Comparison of ENCODE assay signal across 8 cellular contexts in genomic region chr20:36153754-36154695, GRCh38. TPM values are rescaled to one million over a fixed set of nuclear protein-coding genes. Genes with fewer than 3 reads are reported as not detected.
DNase-seq lines count a peak whose midpoint lies in the region; ATAC-seq and TF ChIP-seq lines count a peak whose summit lies in the region.

No MANE protein-coding gene starts in this region.

- intact Hi-C loops in lower leg skin (cut with DNase I; ENCODE audit: low total_unique reads): no loop called here

- no peaks in the 10 kb centered on the region for H3K79me2 ChIP-seq in DND-41 (ENCODE audit: insufficient read depth, low read length)

- peak; percentile 53; the same call in 2 of the 3 replicates for ATAC-seq in DND-41 (ENCODE audit: insufficient read depth, low read depth)
- ATAC-seq in effector memory CD8-positive, alpha-beta T cell (replicated peaks): peak; percentile 70
- ATAC-seq in GM21526 (IDR thresholded peaks at IDR 0.05; ENCODE audit: low FRiP score, unreplicated experiment): no peak
- no peak for ATAC-seq in HG03442 (IDR thresholded peaks at IDR 0.05; ENCODE audit: unreplicated experiment)

- DNase-seq in DND-41: no peak
- DNase-seq in NCI-H1417 (lab: John Stamatoyannopoulos, UW): peak; percentile 65 to 88 (median 82)
- peak; percentile 22 to 27 for DNase-seq in activated CD4-positive, alpha-beta T cell treated with anti-CD3 and anti-CD28 coated beads for 4 hours
- no peak for DNase-seq in effector memory CD8-positive, alpha-beta T cell
- DNase-seq in lower leg skin (ENCODE audit: low spot score in 2 of 2): peak; percentile 69 to 95
- peak; percentile 17 for DNase-seq in stimulated activated CD8-positive, alpha-beta memory T cell treated with anti-CD3 and anti-CD28 coated beads, Interleukin-4, amount 100 ng/mL, for 24 hours (ENCODE audit: low read depth)

- no peak overlapping the region for H3K27ac Mint-ChIP-seq in effector memory CD8-positive, alpha-beta T cell

- H3K9me3 ChIP-seq in DND-41 (ENCODE audit: insufficient read depth, low read length, severe bottlenecking): no peaks in the 10 kb centered on the region

- H4K20me1 ChIP-seq in DND-41 (ENCODE audit: insufficient read depth, low read length): no peaks in the 10 kb centered on the region

- peaks cover 10% of the 10 kb centered on the region for H3K27me3 ChIP-seq in DND-41 (ENCODE audit: insufficient read depth, low read length, poor library complexity)

- H3K9ac ChIP-seq in DND-41 (ENCODE audit: low read depth, low read length): no peak overlapping the region

- H3K36me3 ChIP-seq in DND-41 (ENCODE audit: insufficient read depth, low read length): no peaks in the 10 kb centered on the region

- H3K4me3 Mint-ChIP-seq in effector memory CD8-positive, alpha-beta T cell: peak overlapping the region; percentile 19 to 25

- peaks cover 40 to 78% of the 10 kb centered on the region in 2 donors for H3K27me3 Mint-ChIP-seq in effector memory CD8-positive, alpha-beta T cell

- 12 to 15% methylated on average over 14 to 19 of the region's 43 CpGs for whole genome bisulfite sequencing in lower leg skin, 2 donors

- H2AFZ ChIP-seq in DND-41 (ENCODE audit: low read depth, low read length): no peak overlapping the region

- H3K4me3 ChIP-seq in DND-41 (ENCODE audit: low read depth in 1 of 2, low read length in 2 of 2) (no peak overlapping the region), lower leg skin (ENCODE audit: low read depth, poor library complexity, severe bottlenecking) (peak overlapping the region; percentile 36)

- H3K4me1 Mint-ChIP-seq in effector memory CD8-positive, alpha-beta T cell (ENCODE audit: low read depth in 2 of 2): peaks cover 3 to 7% of the 10 kb centered on the region in 2 donors

- no peak for TF ChIP-seq CTCF in DND-41 (IDR thresholded peaks at IDR 0.05; ENCODE audit: borderline replicate concordance, extremely low read depth, low read length, poor library complexity, severe bottlenecking)
- no peak for TF ChIP-seq CTCF in lower leg skin (IDR thresholded peaks at IDR 0.05)

- no peak overlapping the region for H3K4me2 ChIP-seq in DND-41 (ENCODE audit: insufficient read depth, low read length)

- no peak for TF ChIP-seq POLR2A in lower leg skin (IDR thresholded peaks at IDR 0.05)

- H3K27ac ChIP-seq in DND-41 (ENCODE audit: low read length): no peak overlapping the region

- H3K9me3 Mint-ChIP-seq in effector memory CD8-positive, alpha-beta T cell: no peaks in the 10 kb centered on the region

- no peaks in the 10 kb centered on the region for H3K4me1 ChIP-seq in DND-41 (ENCODE audit: insufficient read depth, low read length)

- peaks cover 3% of the 10 kb centered on the region for H3K36me3 Mint-ChIP-seq in effector memory CD8-positive, alpha-beta T cell (ENCODE audit: insufficient read depth)

RNA-seq across cellular contexts. Expression of gene EPB41L1, which starts 0.5 kb away (rescaled TPM):
- 10 to 100 TPM in 3 of 4 donors, 1 to 10 TPM in 1; 9.0 to 33.5 (median 20.4) TPM for total RNA-seq in lower leg skin

Comparison
In these comparisons a context has a peak if more than half of its experiments do, and no peak if none do; other contexts are left out.
1. ATAC-seq: peak in DND-41 (single experiment) and effector memory CD8-positive, alpha-beta T cell (single experiment); none in GM21526 (single experiment) and HG03442 (single experiment).
2. DNase-seq: peak in NCI-H1417 (3 of 3), activated CD4-positive, alpha-beta T cell treated with anti-CD3 and anti-CD28 coated beads for 4 hours (2 of 2), lower leg skin (2 of 2) and stimulated activated CD8-positive, alpha-beta memory T cell treated with anti-CD3 and anti-CD28 coated beads, Interleukin-4, amount 100 ng/mL, for 24 hours (single experiment); none in DND-41 (single experiment) and effector memory CD8-positive, alpha-beta T cell (0 of 3).